In genomic region chr11:86931965-86932332, GRCh38 we compare ENCODE assay signal across 10 cellular contexts. TPM values are rescaled to one million over a fixed set of nuclear protein-coding genes. Genes with fewer than 3 reads are reported as not detected.
DNase-seq lines count a peak whose midpoint lies in the region; ATAC-seq, FAIRE-seq and TF ChIP-seq lines count a peak whose summit lies in the region.
"Had no signal": no experiment of that assay in that cellular context is flagged by ENCODE, and none has a peak within 500 bp of the region (broad histone marks: within the 10 kb centered on the region; RNA-seq: fewer than 3 reads in every experiment).

No MANE protein-coding gene starts in this region.

- FAIRE-seq in bronchial epithelial cell (lab: Jason Lieb, UNC), result no peak
- FAIRE-seq: RCC 7860 had no signal

- no peak for ATAC-seq in GM18873 (IDR thresholded peaks at IDR 0.05; ENCODE audit: low FRiP score, unreplicated experiment)
- ATAC-seq: stimulated activated naive B cell treated with anti-CD40 and anti-IgM and Interleukin-4, amounts not matched to agents 10 μg/mL and 1 μg/mL and 100 μg/mL, for 72 hours had no signal

- peak; percentile 63 for DNase-seq in ELF-1 (ENCODE audit: low read depth, low spot score)
- peak; percentile 40 for DNase-seq in MG63
- DNase-seq in bronchial epithelial cell (ENCODE audit: low read depth), result peak; percentile 69
- peak; percentile 38 for DNase-seq in myocyte (ENCODE audit: low read depth)
- no peak for DNase-seq in SHP77 treated with DMSO at 0.1 percent for 48 hours (lab: John Stamatoyannopoulos, UW)
- DNase-seq in NCI-H2196 treated with DMSO at 0.1 percent for 48 hours (lab: John Stamatoyannopoulos, UW; ENCODE audit: unreplicated experiment), result no peak
- no peak for DNase-seq in cerebellar nuclear complex (lab: John Stamatoyannopoulos, UW)
- DNase-seq: stimulated activated naive B cell treated with anti-CD40 and anti-IgM and Interleukin-4, amounts not matched to agents 10 μg/mL and 1 μg/mL and 100 μg/mL, for 72 hours had no signal

- H3K27me3 ChIP-seq in MG63 (no peaks in the 10 kb centered on the region), bronchial epithelial cell (ENCODE audit: control insufficient read depth, insufficient read depth, low read length) (no peaks in the 10 kb centered on the region)

- no peak for TF ChIP-seq CTCF in bronchial epithelial cell (IDR thresholded peaks at IDR 0.05; ENCODE audit: insufficient read depth, low read length, severe bottlenecking)

- no peaks in the 10 kb centered on the region for H3K9me3 ChIP-seq in MG63

- H3K36me3 ChIP-seq in MG63 (no peaks in the 10 kb centered on the region), bronchial epithelial cell (ENCODE audit: control insufficient read depth, insufficient read depth, low read length) (no peaks in the 10 kb centered on the region)

- H3K4me3 ChIP-seq in MG63 (no peak overlapping the region), bronchial epithelial cell (ENCODE audit: low read depth, low read length) (no peak overlapping the region)

RNA-seq across cellular contexts. Expression of gene FZD4, which starts 23.2 kb away (rescaled TPM):
- total RNA-seq in MG63 (2014; rRNA removed; shearing (Covaris generic); ENCODE audit: low replicate concordance), result 0.16 and 0.99 TPM in 2 replicates
- total RNA-seq in bronchial epithelial cell (0.38 and 0.53 TPM in 2 replicates), myocyte (5.0 and 6.6 TPM in 2 replicates)
- 3.3 TPM for polyA plus RNA-seq in myocyte (2012)

Comparison
In these comparisons a context has a peak if more than half of its experiments do, and no peak if none do; other contexts are left out.
1. DNase-seq: peak in ELF-1 (single experiment), MG63 (single experiment), bronchial epithelial cell (single experiment) and myocyte (single experiment); none in SHP77 treated with DMSO at 0.1 percent for 48 hours (single experiment), NCI-H2196 treated with DMSO at 0.1 percent for 48 hours (single experiment) and cerebellar nuclear complex (0 of 2).